9 cellular contexts compared by ENCODE assay signal in genomic region chr11:45899086-45899447, GRCh38. TPM values are rescaled to one million over a fixed set of nuclear protein-coding genes. Genes with fewer than 3 reads are reported as not detected.
DNase-seq lines count a peak whose midpoint lies in the region; ATAC-seq and TF ChIP-seq lines count a peak whose summit lies in the region.
"Had no signal": no experiment of that assay in that cellular context is flagged by ENCODE, and none has a peak within 500 bp of the region (broad histone marks: within the 10 kb centered on the region; RNA-seq: fewer than 3 reads in every experiment).

No MANE protein-coding gene starts in this region.

- H3K4me1 ChIP-seq in heart left ventricle, result peaks cover 5 to 29% (median 23%) of the 10 kb centered on the region in 12 donors
- peaks cover 7% of the 10 kb centered on the region for H3K4me1 ChIP-seq in right cardiac atrium (ENCODE audit: control insufficient read depth, insufficient read depth, low read length)
- H3K4me1 ChIP-seq in uterus, result peaks cover 0 to 6% of the 10 kb centered on the region in 2 donors
- 0 out of 2 replicates have a peak, but pooled peaks cover 7% of the 10 kb centered on the region for H3K4me1 ChIP-seq in PC-3 (ENCODE audit: insufficient read depth, low read length)

- TF ChIP-seq POLR2A in heart left ventricle (IDR thresholded peaks at IDR 0.05), result no peak
- TF ChIP-seq POLR2A in uterus (IDR thresholded peaks at IDR 0.05), result no peak

- H3K4me1 Mint-ChIP-seq in MCF 10A (ENCODE audit: insufficient read depth, unreplicated experiment), result peaks cover 8% of the 10 kb centered on the region
- peaks cover 5 to 17% (median 7%) of the 10 kb centered on the region in 4 donors for H3K4me1 Mint-ChIP-seq in naive thymus-derived CD8-positive, alpha-beta T cell

- CTCF ChIA-PET in MCF 10A (lab: Yijun Ruan, JAX), result interaction anchor here (1.1 to 1.2 kb wide), 2 partner anchors 39 to 56 kb away, joined by 4 read pairs; no protein-coding TSS in a partner anchor
- CTCF ChIA-PET in PC-3 (lab: Charles Lee), result no interaction called here

- BruUV-seq in MCF 10A (replicated peaks; lab: Mats Ljungman, UMichigan) (no TSS peak), PC-3 (replicated peaks; lab: Mats Ljungman, UMichigan) (no TSS peak)

- H3K9me3 ChIP-seq in heart left ventricle (no peaks in the 10 kb centered on the region), right cardiac atrium (ENCODE audit: control insufficient read depth, low read length) (no peaks in the 10 kb centered on the region), uterus (no peaks in the 10 kb centered on the region), PC-3 (ENCODE audit: low read length) (no peaks in the 10 kb centered on the region)
- H3K9me3 ChIP-seq: neutrophil had no signal

- H3K36me3 Mint-ChIP-seq in MCF 10A (ENCODE audit: insufficient read depth, unreplicated experiment), result peaks cover under 1% of the 10 kb centered on the region
- no peaks in the 10 kb centered on the region for H3K36me3 Mint-ChIP-seq in naive thymus-derived CD8-positive, alpha-beta T cell

- no peak overlapping the region for H3K4me2 ChIP-seq in PC-3 (ENCODE audit: low read length)

- H3K9me2 ChIP-seq in PC-3 (replicated peaks; ENCODE audit: low read length), result no peaks in the 10 kb centered on the region

- H3F3A ChIP-seq in PC-3 (ENCODE audit: low read length, unreplicated experiment), result no peaks in the 10 kb centered on the region

- ATAC-seq in heart left ventricle (no peak), right cardiac atrium (no peak), PC-3 (no peak)
- ATAC-seq in naive thymus-derived CD8-positive, alpha-beta T cell, result no peak

- TF ChIP-seq CTCF in heart left ventricle (IDR thresholded peaks at IDR 0.05), result no peak
- TF ChIP-seq CTCF in MCF 10A (IDR thresholded peaks at IDR 0.05; ENCODE audit: unreplicated experiment), result no peak
- no peak for TF ChIP-seq CTCF in uterus (IDR thresholded peaks at IDR 0.05)
- no peak for TF ChIP-seq CTCF in PC-3 (conservative IDR thresholded peaks at IDR 0.05; ENCODE audit: low read depth, low read length)

- H3K36me3 ChIP-seq in heart left ventricle, result peaks cover 0 to 8% (median 0%) of the 10 kb centered on the region in 9 donors
- no peaks in the 10 kb centered on the region for H3K36me3 ChIP-seq in uterus
- no peaks in the 10 kb centered on the region for H3K36me3 ChIP-seq in PC-3 (ENCODE audit: low read depth, low read length)
- H3K36me3 ChIP-seq: neutrophil had no signal

- no peaks in the 10 kb centered on the region for H4K20me1 ChIP-seq in PC-3 (ENCODE audit: low read length)

- WGBS in heart left ventricle, 4 donors, result 15 to 19% (median 17%) methylated on average over 3 of the region's 3 CpGs
- WGBS in right cardiac atrium, result 14% methylated on average over 3 of the region's 3 CpGs

- no peaks in the 10 kb centered on the region for H3K9me3 Mint-ChIP-seq in MCF 10A (ENCODE audit: unreplicated experiment)
- H3K9me3 Mint-ChIP-seq in naive thymus-derived CD8-positive, alpha-beta T cell, result no peaks in the 10 kb centered on the region

- intact Hi-C loops in heart left ventricle (cut with DNase I), result no loop called here
- intact Hi-C loops in right cardiac atrium (cut with DNase I), result no loop called here
- intact Hi-C loops in MCF 10A (cut with micrococcal nuclease), result loop anchor here (10.0 kb wide), 1 partner anchor 54 kb away; the partner anchor contains the start of gene CRY2
- intact Hi-C loops in uterus (cut with DNase I; ENCODE audit: low total_unique reads), result no loop called here
- intact Hi-C loops in PC-3 (cut with micrococcal nuclease), result no loop called here

- H3K27ac ChIP-seq in heart left ventricle (peak overlapping the region in 1 of 12 donors; percentile 69), right cardiac atrium (ENCODE audit: low read length) (no peak overlapping the region), uterus (peak overlapping the region; percentile 63 to 86), PC-3 (ENCODE audit: low read length) (no peak overlapping the region)
- H3K27ac ChIP-seq: neutrophil had no signal

- no peaks in the 10 kb centered on the region for H3K79me2 ChIP-seq in PC-3 (ENCODE audit: low read length)

- H3K27ac Mint-ChIP-seq in MCF 10A (ENCODE audit: low read depth, unreplicated experiment), result no peak overlapping the region
- peak overlapping the region in 4 of 10 donors; percentile 18 to 80 (median 48) for H3K27ac Mint-ChIP-seq in naive thymus-derived CD8-positive, alpha-beta T cell

- POLR2A ChIA-PET in MCF 10A (lab: Yijun Ruan, JAX) (interaction anchor here (0.6 to 1.7 kb wide), 5 partner anchors 8 to 693 kb away, joined by 3 to 6 read pairs (median 4); no protein-coding TSS in a partner anchor), PC-3 (lab: Charles Lee; ENCODE audit: unreplicated experiment) (no interaction called here)
- POLR2A ChIA-PET in naive thymus-derived CD8-positive, alpha-beta T cell (lab: Charles Lee), result interaction anchor here (0.7 kb wide), 1 partner anchor 54 kb away, joined by 4 read pairs; no protein-coding TSS in a partner anchor

- no peak overlapping the region for H2AFZ ChIP-seq in PC-3 (ENCODE audit: low read length)

- no peak overlapping the region for H3K9ac ChIP-seq in PC-3 (ENCODE audit: low read length)

- peak overlapping the region; percentile 47 for H3K4me3 Mint-ChIP-seq in MCF 10A (ENCODE audit: unreplicated experiment)
- H3K4me3 Mint-ChIP-seq in naive thymus-derived CD8-positive, alpha-beta T cell, result peak overlapping the region; percentile 50 to 80 (median 74)

- DNase-seq in heart left ventricle (no peak), right cardiac atrium (no peak), MCF 10A (ENCODE audit: unreplicated experiment) (no peak), uterus (no peak), PC-3 (no peak), HUDEP-2 (lab: John Stamatoyannopoulos, UW; ENCODE audit: unreplicated experiment in 76 of 76) (no peak), NOMO-1 treated with DMSO at 0.1 percent for 48 hours (lab: John Stamatoyannopoulos, UW; ENCODE audit: unreplicated experiment) (no peak)
- no peak for DNase-seq in naive thymus-derived CD8-positive, alpha-beta T cell

- H3K27me3 ChIP-seq in heart left ventricle, result peaks cover 0 to 34% (median 0%) of the 10 kb centered on the region in 9 donors
- H3K27me3 ChIP-seq in right cardiac atrium (ENCODE audit: control insufficient read depth, insufficient read depth), result no peaks in the 10 kb centered on the region
- H3K27me3 ChIP-seq in uterus, result no peaks in the 10 kb centered on the region
- no peaks in the 10 kb centered on the region for H3K27me3 ChIP-seq in PC-3 (ENCODE audit: low read length)

- H3K27me3 Mint-ChIP-seq in MCF 10A (ENCODE audit: insufficient read depth, unreplicated experiment), result no peaks in the 10 kb centered on the region
- peaks cover 11 to 49% (median 16%) of the 10 kb centered on the region in 5 donors for H3K27me3 Mint-ChIP-seq in naive thymus-derived CD8-positive, alpha-beta T cell

- H3K4me3 ChIP-seq in heart left ventricle (peak overlapping the region in 11 of 12 donors; percentile 32 to 78 (median 58)), right cardiac atrium (ENCODE audit: low read length) (no peak overlapping the region), uterus (peak overlapping the region in 1 of 2 donors; percentile 50), PC-3 (ENCODE audit: low read length) (no peak overlapping the region)

RNA-seq across cellular contexts. Expression of gene FREY1, which starts 8.0 kb away (rescaled TPM):
- total RNA-seq in heart left ventricle, result under 1 TPM in 4 of 9 donors, not detected in 5; 0.37 to 1.00 (median 0.46) TPM
- under 1 TPM; 0.40 to 0.46 TPM for polyA plus RNA-seq in heart left ventricle
- under 1 TPM in 3 of 4 donors, not detected in 1; 0.42 to 0.68 (median 0.50) TPM for total RNA-seq in right cardiac atrium
- polyA plus RNA-seq in right cardiac atrium, result 0.18 TPM
- total RNA-seq in MCF 10A (2022), result 1.0 and 1.3 TPM in 2 replicates
- 1 to 10 TPM; 3.1 to 3.4 TPM for total RNA-seq in naive thymus-derived CD8-positive, alpha-beta T cell
- not detected for polyA plus RNA-seq in naive thymus-derived CD8-positive, alpha-beta T cell
- 1 to 10 TPM in 1 of 4 donors, not detected in 3; 1.6 TPM for total RNA-seq in uterus
- total RNA-seq in PC-3 (2014; rRNA removed), result 0.15 and 2.1 TPM in 2 replicates

RNA-seq across cellular contexts. Expression of gene MAPK8IP1, which starts 13.6 kb away (rescaled TPM):
- total RNA-seq in heart left ventricle, result 1 to 10 TPM; 5.0 to 8.0 (median 7.6) TPM
- polyA plus RNA-seq in heart left ventricle, result 1 to 10 TPM; 2.4 to 3.1 TPM
- 1 to 10 TPM; 5.8 to 7.4 (median 6.3) TPM for total RNA-seq in right cardiac atrium
- 6.4 TPM for polyA plus RNA-seq in right cardiac atrium
- total RNA-seq in MCF 10A (2022), result 1.8 and 2.2 TPM in 2 replicates
- total RNA-seq in naive thymus-derived CD8-positive, alpha-beta T cell, result 1 to 10 TPM; 1.6 to 2.1 TPM
- polyA plus RNA-seq in naive thymus-derived CD8-positive, alpha-beta T cell, result not detected
- 10 to 100 TPM in 3 of 4 donors, 1 to 10 TPM in 1; 2.1 to 29.9 (median 20.0) TPM for total RNA-seq in uterus
- 7.1 and 10.5 TPM in 2 replicates for total RNA-seq in PC-3 (2014; rRNA removed)

RNA-seq across cellular contexts. Expression of gene PEX16, which starts 18.6 kb away (rescaled TPM):
- 10 to 100 TPM; 10.4 to 20.0 (median 14.6) TPM for total RNA-seq in heart left ventricle
- polyA plus RNA-seq in heart left ventricle, result 10 to 100 TPM; 16.3 to 22.8 TPM
- 10 to 100 TPM; 14.3 to 17.7 (median 15.9) TPM for total RNA-seq in right cardiac atrium
- 16.7 TPM for polyA plus RNA-seq in right cardiac atrium
- 28.1 and 30.2 TPM in 2 replicates for total RNA-seq in MCF 10A (2022)
- total RNA-seq in naive thymus-derived CD8-positive, alpha-beta T cell, result 10 to 100 TPM; 66.8 to 74.1 TPM
- 10 to 100 TPM; 46.1 to 54.1 (median 53.2) TPM for polyA plus RNA-seq in naive thymus-derived CD8-positive, alpha-beta T cell
- total RNA-seq in uterus, result 10 to 100 TPM; 15.3 to 32.1 (median 27.6) TPM
- 43.5 and 56.7 TPM in 2 replicates for total RNA-seq in PC-3 (2014; rRNA removed)

RNA-seq across cellular contexts. Expression of gene LARGE2, which starts 23.4 kb away (rescaled TPM):
- total RNA-seq in heart left ventricle (under 1 TPM in 1 of 9 donors, not detected in 8; 0.88 TPM), right cardiac atrium (under 1 TPM in 3 of 4 donors, not detected in 1; 0.18 to 0.48 (median 0.20) TPM), MCF 10A (2022) (0.52 and 0.91 TPM in 2 replicates), uterus (1 to 10 TPM in 2 of 4 donors, under 1 TPM in 1, not detected in 1; 0.64 to 4.4 (median 2.4) TPM), PC-3 (2014; rRNA removed) (18.4 and 19.6 TPM in 2 replicates)
- polyA plus RNA-seq in heart left ventricle (under 1 TPM in 1 of 2 donors, not detected in 1; 0.17 TPM), right cardiac atrium (0.32 TPM)
- 1 to 10 TPM; 4.1 to 5.6 TPM for total RNA-seq in naive thymus-derived CD8-positive, alpha-beta T cell
- polyA plus RNA-seq in naive thymus-derived CD8-positive, alpha-beta T cell, result 1 to 10 TPM in 2 of 3 donors, under 1 TPM in 1; 0.71 to 2.0 (median 1.7) TPM

RNA-seq across cellular contexts. Expression of gene CRY2, which starts 51.8 kb away (rescaled TPM):
- total RNA-seq in heart left ventricle, result 100 to 1,000 TPM in 2 of 9 donors, 10 to 100 TPM in 7; 40.2 to 132 (median 72.7) TPM
- 10 to 100 TPM; 23.2 to 26.6 TPM for polyA plus RNA-seq in heart left ventricle
- 10 to 100 TPM; 67.7 to 82.1 (median 74.4) TPM for total RNA-seq in right cardiac atrium
- polyA plus RNA-seq in right cardiac atrium, result 34.3 TPM
- 8.1 and 8.6 TPM in 2 replicates for total RNA-seq in MCF 10A (2022)
- total RNA-seq in naive thymus-derived CD8-positive, alpha-beta T cell, result 10 to 100 TPM; 59.5 to 64.5 TPM
- 10 to 100 TPM; 24.3 to 33.4 (median 30.3) TPM for polyA plus RNA-seq in naive thymus-derived CD8-positive, alpha-beta T cell
- 10 to 100 TPM; 22.1 to 91.8 (median 61.0) TPM for total RNA-seq in uterus
- total RNA-seq in PC-3 (2014; rRNA removed), result 9.5 and 12.4 TPM in 2 replicates

Comparison
In these comparisons a context has a peak if more than half of its experiments do, and no peak if none do; other contexts are left out.
1. H3K4me3 ChIP-seq: peak in heart left ventricle (11 of 12); none in right cardiac atrium (single experiment) and PC-3 (single experiment).
2. H3K27ac ChIP-seq: peak in uterus (2 of 2); none in right cardiac atrium (single experiment) and PC-3 (single experiment).